ENCODE assay signal across 8 cellular contexts in genomic region chr7:1940402-1940786, GRCh38.
DNase-seq lines count a peak whose midpoint lies in the region; ATAC-seq and TF ChIP-seq lines count a peak whose summit lies in the region.

No MANE protein-coding gene starts in this region.

- no peaks in the 10 kb centered on the region for H4K20me1 ChIP-seq in SU-DHL-6 (ENCODE audit: low read depth, low read length)

- H3K79me2 ChIP-seq in SU-DHL-6 (ENCODE audit: insufficient read depth, low read length): no peaks in the 10 kb centered on the region

- H3K9ac ChIP-seq in SU-DHL-6 (ENCODE audit: low read length): peak overlapping the region; percentile 21; the same call in 1 of the 2 replicates

- ATAC-seq in GM19023 (IDR thresholded peaks at IDR 0.05; ENCODE audit: unreplicated experiment): peak; percentile 86
- ATAC-seq in HG03095 (IDR thresholded peaks at IDR 0.05; ENCODE audit: unreplicated experiment): peak; percentile 91
- peak; percentile 88 to 93 for ATAC-seq in activated naive CD4-positive, alpha-beta T cell treated with anti-CD3 and anti-CD28 coated beads, Interleukin-2, amount 50 U/mL, for 72 hours
- peak; percentile 86 to 92 for ATAC-seq in lower lobe of right lung
- ATAC-seq in stimulated activated effector memory CD8-positive, alpha-beta T cell treated with anti-CD3 and anti-CD28 coated beads, Interleukin-12 subunit alpha, Interleukin-12 subunit beta, amount 100 ng/mL, for 72 hours: peak; percentile 96
- no peak for ATAC-seq in SK-N-SH treated with all-trans-retinoic acid at 6 μM for 48 hours

- H3K4me3 ChIP-seq in SU-DHL-6 (ENCODE audit: insufficient read depth, low read length, poor library complexity, severe bottlenecking) (no peak overlapping the region), lower lobe of right lung (peak overlapping the region; percentile 50)

- TF ChIP-seq CTCF in SU-DHL-6 (IDR thresholded peaks at IDR 0.05; ENCODE audit: insufficient read depth, low read length, poor library complexity, severe bottlenecking): no peak
- no peak for TF ChIP-seq CTCF in lower lobe of right lung (IDR thresholded peaks at IDR 0.05)

- peak overlapping the region; percentile 32 for H3K4me2 ChIP-seq in SU-DHL-6 (ENCODE audit: low read depth, low read length, poor library complexity, severe bottlenecking)

- no peaks in the 10 kb centered on the region for H3F3A ChIP-seq in SU-DHL-6 (ENCODE audit: insufficient read depth)

- no peaks in the 10 kb centered on the region for H3K9me2 ChIP-seq in SU-DHL-6 (replicated peaks; ENCODE audit: insufficient read depth, low read length)

- no peaks in the 10 kb centered on the region for H3K36me3 ChIP-seq in SU-DHL-6 (ENCODE audit: low read length)
- H3K36me3 ChIP-seq in lower lobe of right lung: peaks cover 9% of the 10 kb centered on the region

- H3K9me3 ChIP-seq in SU-DHL-6 (ENCODE audit: insufficient read depth, low read length) (no peaks in the 10 kb centered on the region), lower lobe of right lung (no peaks in the 10 kb centered on the region)

- H3K4me1 ChIP-seq in lower lobe of right lung: peaks cover 9% of the 10 kb centered on the region

- H3K4me3 Mint-ChIP-seq in stimulated activated effector memory CD8-positive, alpha-beta T cell treated with anti-CD3 and anti-CD28 coated beads, Interleukin-12 subunit alpha, Interleukin-12 subunit beta, amount 100 ng/mL, for 72 hours: peak overlapping the region; percentile 83

- no peak overlapping the region for H2AFZ ChIP-seq in SU-DHL-6 (ENCODE audit: low read depth, low read length, severe bottlenecking)

- H3K27ac Mint-ChIP-seq in activated naive CD4-positive, alpha-beta T cell treated with anti-CD3 and anti-CD28 coated beads, Interleukin-2, amount 50 U/mL, for 72 hours: peak overlapping the region; percentile 74 to 93
- H3K27ac Mint-ChIP-seq in stimulated activated effector memory CD8-positive, alpha-beta T cell treated with anti-CD3 and anti-CD28 coated beads, Interleukin-12 subunit alpha, Interleukin-12 subunit beta, amount 100 ng/mL, for 72 hours: peak overlapping the region; percentile 94

- peak; percentile 78 to 96 for DNase-seq in activated naive CD4-positive, alpha-beta T cell treated with anti-CD3 and anti-CD28 coated beads, Interleukin-2, amount 50 U/mL, for 72 hours (ENCODE audit: low spot score in 2 of 2)
- DNase-seq in lower lobe of right lung: peak; percentile 90
- DNase-seq in stimulated activated effector memory CD8-positive, alpha-beta T cell treated with anti-CD3 and anti-CD28 coated beads, Interleukin-12 subunit alpha, Interleukin-12 subunit beta, amount 100 ng/mL, for 72 hours (ENCODE audit: low spot score in 2 of 2): peak; percentile 75 to 94
- no peak for DNase-seq in retina

- H3K36me3 Mint-ChIP-seq in activated naive CD4-positive, alpha-beta T cell treated with anti-CD3 and anti-CD28 coated beads, Interleukin-2, amount 50 U/mL, for 72 hours: peaks cover 12% of the 10 kb centered on the region in 2 donors
- H3K36me3 Mint-ChIP-seq in stimulated activated effector memory CD8-positive, alpha-beta T cell treated with anti-CD3 and anti-CD28 coated beads, Interleukin-12 subunit alpha, Interleukin-12 subunit beta, amount 100 ng/mL, for 72 hours: peaks cover 18% of the 10 kb centered on the region

- no peaks in the 10 kb centered on the region for H3K9me3 Mint-ChIP-seq in activated naive CD4-positive, alpha-beta T cell treated with anti-CD3 and anti-CD28 coated beads, Interleukin-2, amount 50 U/mL, for 72 hours
- H3K9me3 Mint-ChIP-seq in stimulated activated effector memory CD8-positive, alpha-beta T cell treated with anti-CD3 and anti-CD28 coated beads, Interleukin-12 subunit alpha, Interleukin-12 subunit beta, amount 100 ng/mL, for 72 hours: no peaks in the 10 kb centered on the region

- H3K27me3 ChIP-seq in SU-DHL-6 (ENCODE audit: low read length) (no peaks in the 10 kb centered on the region), lower lobe of right lung (ENCODE audit: low read depth) (no peaks in the 10 kb centered on the region)

- peaks cover 67% of the 10 kb centered on the region for H3K4me1 Mint-ChIP-seq in stimulated activated effector memory CD8-positive, alpha-beta T cell treated with anti-CD3 and anti-CD28 coated beads, Interleukin-12 subunit alpha, Interleukin-12 subunit beta, amount 100 ng/mL, for 72 hours

- H3K27ac ChIP-seq in SU-DHL-6 (ENCODE audit: low read depth, low read length) (peak overlapping the region; percentile 42), lower lobe of right lung (peak overlapping the region; percentile 73)

- intact Hi-C loops in lower lobe of right lung (cut with DNase I): no loop called here

TF ChIP-seq in SK-N-SH treated with all-trans-retinoic acid at 6 μM for 48 hours, 23 proteins besides CTCF, POLR2A, EP300 and RAD21:
- TF ChIP-seq CSRNP3 (CRISPR knock-in tag; IDR thresholded peaks at IDR 0.05) (no peak), OSR1 (CRISPR knock-in tag; IDR thresholded peaks at IDR 0.05) (no peak), PATZ1 (CRISPR knock-in tag; IDR thresholded peaks at IDR 0.05; ENCODE audit: borderline replicate concordance) (no peak), GLIS3 (CRISPR knock-in tag; IDR thresholded peaks at IDR 0.05) (no peak), ZNF565 (CRISPR knock-in tag; conservative IDR thresholded peaks at IDR 0.05; ENCODE audit: low read depth) (no peak), SNAI2 (CRISPR knock-in tag; IDR thresholded peaks at IDR 0.05) (no peak), CREB5 (CRISPR knock-in tag; IDR thresholded peaks at IDR 0.05; ENCODE audit: low read depth) (no peak), BACH2 (CRISPR knock-in tag; IDR thresholded peaks at IDR 0.05; ENCODE audit: borderline replicate concordance) (no peak), ZNF70 (CRISPR knock-in tag; IDR thresholded peaks at IDR 0.05) (no peak)
